24 cellular contexts compared by ENCODE assay signal in the genomic region with DNA sequence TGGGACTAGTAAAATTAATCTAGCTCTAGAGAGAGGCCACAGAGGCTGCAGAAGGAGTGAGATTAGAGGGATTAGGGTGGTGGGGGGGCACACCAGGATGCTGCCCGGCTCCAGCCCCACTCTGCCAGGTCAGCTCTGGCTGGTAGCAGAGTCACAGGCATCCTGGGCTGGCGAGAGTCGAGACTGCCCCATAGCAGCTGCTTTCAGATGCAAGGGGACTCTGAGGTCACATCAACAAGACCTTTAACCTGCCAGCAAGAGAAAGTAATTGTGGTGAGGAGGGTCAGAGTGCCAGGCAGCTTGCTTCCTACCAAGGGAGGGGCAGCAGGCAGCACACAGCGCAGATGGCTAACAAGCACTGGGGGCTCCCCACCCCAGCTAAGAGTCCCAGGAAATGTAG. TPM values are rescaled to one million over a fixed set of nuclear protein-coding genes. Genes with fewer than 3 reads are reported as not detected.
DNase-seq lines count a peak whose midpoint lies in the region; ATAC-seq and TF ChIP-seq lines count a peak whose summit lies in the region.
"Had no signal": no experiment of that assay in that cellular context is flagged by ENCODE, and none has a peak within 500 bp of the region (broad histone marks: within the 10 kb centered on the region; RNA-seq: fewer than 3 reads in every experiment).

No MANE protein-coding gene starts in this region.

- POLR2A ChIA-PET in HCT116 (lab: Charles Lee), result no interaction called here
- POLR2A ChIA-PET in activated CD4-positive, alpha-beta T cell treated with anti-CD3 and anti-CD28 coated beads for 36 hours (lab: Charles Lee), result no interaction called here

- intact Hi-C loops in HCT116 (cut with micrococcal nuclease), result no loop called here
- intact Hi-C loops in activated CD4-positive, alpha-beta T cell treated with anti-CD3 and anti-CD28 coated beads for 36 hours (cut with DNase I, micrococcal nuclease), result no loop called here
- intact Hi-C loops in upper lobe of right lung (cut with DNase I), result no loop called here

- H3K36me3 ChIP-seq in HCT116 (ENCODE audit: control insufficient read depth in 1 of 2, insufficient read depth in 2 of 2, low read length in 2 of 2), result no peaks in the 10 kb centered on the region
- H3K36me3 ChIP-seq in upper lobe of right lung, result no peaks in the 10 kb centered on the region
- H3K36me3 ChIP-seq: prostate gland, thoracic aorta had no signal

- ATAC-seq in HCT116 (no peak), HG02884 (IDR thresholded peaks at IDR 0.05; ENCODE audit: unreplicated experiment) (no peak), upper lobe of right lung (no peak)
- ATAC-seq in activated CD4-positive, alpha-beta T cell treated with anti-CD3 and anti-CD28 coated beads for 36 hours, result no peak

- no peak for TF ChIP-seq POLR2A in HCT116 (IDR thresholded peaks at IDR 0.05; ENCODE audit: borderline replicate concordance, extremely low read depth, insufficient read depth, insufficient read length)

- H3K9ac ChIP-seq in HCT116 (ENCODE audit: low read length), result no peak overlapping the region
- H3K9ac ChIP-seq: KMS-11 had no signal

- H2AFZ ChIP-seq in HCT116 (ENCODE audit: low read depth, low read length, poor library complexity, severe bottlenecking), result no peak overlapping the region

- peaks cover 6% of the 10 kb centered on the region for H3K27me3 Mint-ChIP-seq in glutamatergic neuron (ENCODE audit: unreplicated experiment)
- no peaks in the 10 kb centered on the region for H3K27me3 Mint-ChIP-seq in osteocyte (ENCODE audit: unreplicated experiment)
- H3K27me3 Mint-ChIP-seq in activated CD4-positive, alpha-beta T cell treated with anti-CD3 and anti-CD28 coated beads for 36 hours, result peaks cover 53% of the 10 kb centered on the region

- H3K4me1 ChIP-seq in HCT116 (ENCODE audit: control insufficient read depth in 1 of 2, insufficient read depth in 2 of 2, low read length in 2 of 2) (peaks cover 28 to 75% of the 10 kb centered on the region in 2 experiments), upper lobe of right lung (peaks cover 6% of the 10 kb centered on the region)

- H3K36me3 Mint-ChIP-seq in glutamatergic neuron (ENCODE audit: unreplicated experiment), result no peaks in the 10 kb centered on the region
- no peaks in the 10 kb centered on the region for H3K36me3 Mint-ChIP-seq in osteocyte (ENCODE audit: unreplicated experiment)
- H3K36me3 Mint-ChIP-seq in activated CD4-positive, alpha-beta T cell treated with anti-CD3 and anti-CD28 coated beads for 36 hours (ENCODE audit: low read depth), result no peaks in the 10 kb centered on the region
- H3K36me3 Mint-ChIP-seq: activated naive CD8-positive, alpha-beta T cell treated with anti-CD3 and anti-CD28 coated beads, Interleukin-2, amount 10 ng/mL, durations not matched to agents 7 days and 5 days; CD4-positive, alpha-beta memory T cell had no signal

- CTCF ChIA-PET in HCT116 (lab: Charles Lee), result no interaction called here
- CTCF ChIA-PET in activated CD4-positive, alpha-beta T cell treated with anti-CD3 and anti-CD28 coated beads for 36 hours (lab: Charles Lee), result no interaction called here

- peak overlapping the region; percentile 59 for H3K4me2 ChIP-seq in HCT116 (ENCODE audit: low read length)
- H3K4me2 ChIP-seq: KMS-11 had no signal

- H3K4me3 ChIP-seq in HCT116 (replicated peaks in 1 of 2; ENCODE audit: low read depth in 1 of 2, low read length in 2 of 2) (no peak overlapping the region), upper lobe of right lung (no peak overlapping the region)
- H3K4me3 ChIP-seq: prostate gland, SK-N-MC, skin epidermis, thoracic aorta had no signal

- H3K79me2 ChIP-seq in HCT116 (ENCODE audit: insufficient read depth, low read length), result peaks cover 47% of the 10 kb centered on the region

- H3K4me3 Mint-ChIP-seq in glutamatergic neuron (ENCODE audit: unreplicated experiment) (peak overlapping the region; percentile 61), osteocyte (ENCODE audit: unreplicated experiment) (no peak overlapping the region)
- no peak overlapping the region for H3K4me3 Mint-ChIP-seq in activated CD4-positive, alpha-beta T cell treated with anti-CD3 and anti-CD28 coated beads for 36 hours
- H3K4me3 Mint-ChIP-seq: activated naive CD8-positive, alpha-beta T cell treated with anti-CD3 and anti-CD28 coated beads, Interleukin-2, amount 10 ng/mL, durations not matched to agents 7 days and 5 days; CD4-positive, alpha-beta memory T cell had no signal

- no TSS peak for BruUV-seq in HCT116 (replicated peaks; lab: Mats Ljungman, UMichigan)

- no peaks in the 10 kb centered on the region for H3K9me2 ChIP-seq in HCT116 (ENCODE audit: insufficient read depth)

- no peak overlapping the region for H3K27ac ChIP-seq in HCT116 (ENCODE audit: low read depth, low read length)
- H3K27ac ChIP-seq in upper lobe of right lung, result no peak overlapping the region
- H3K27ac ChIP-seq in caudate nucleus (ENCODE audit: low read depth, low read length), result no peak overlapping the region
- H3K27ac ChIP-seq: KMS-11, prostate gland, SK-N-MC, skin epidermis, thoracic aorta had no signal

- H3K9me3 Mint-ChIP-seq in glutamatergic neuron (ENCODE audit: unreplicated experiment) (peaks cover 12% of the 10 kb centered on the region), osteocyte (ENCODE audit: unreplicated experiment) (no peaks in the 10 kb centered on the region)
- H3K9me3 Mint-ChIP-seq in activated CD4-positive, alpha-beta T cell treated with anti-CD3 and anti-CD28 coated beads for 36 hours (ENCODE audit: low read depth), result no peaks in the 10 kb centered on the region
- H3K9me3 Mint-ChIP-seq: activated naive CD8-positive, alpha-beta T cell treated with anti-CD3 and anti-CD28 coated beads, Interleukin-2, amount 10 ng/mL, durations not matched to agents 7 days and 5 days; CD4-positive, alpha-beta memory T cell had no signal

- no peaks in the 10 kb centered on the region for H3K27me3 ChIP-seq in HCT116 (ENCODE audit: insufficient read depth, low read length)
- H3K27me3 ChIP-seq in upper lobe of right lung, result peaks cover 2% of the 10 kb centered on the region

- TF ChIP-seq CTCF in HCT116 (IDR thresholded peaks at IDR 0.05 in 2 of 3, conservative IDR thresholded peaks at IDR 0.05 in 1 of 3; ENCODE audit: borderline replicate concordance in 1 of 3, insufficient read depth in 1 of 3, low read depth in 2 of 3, low read length in 2 of 3) (no peak), glutamatergic neuron (IDR thresholded peaks at IDR 0.05; ENCODE audit: partially characterized antibody, unreplicated experiment) (no peak), osteocyte (IDR thresholded peaks at IDR 0.05) (no peak), upper lobe of right lung (IDR thresholded peaks at IDR 0.05) (no peak)

- H3K9me3 ChIP-seq in HCT116 (ENCODE audit: control insufficient read depth in 1 of 2, insufficient read depth in 1 of 2, low read depth in 1 of 2, low read length in 2 of 2) (no peaks in the 10 kb centered on the region), upper lobe of right lung (no peaks in the 10 kb centered on the region)
- H3K9me3 ChIP-seq: prostate gland, thoracic aorta had no signal

- H3K27ac Mint-ChIP-seq in glutamatergic neuron (ENCODE audit: unreplicated experiment) (peak overlapping the region; percentile 65), osteocyte (ENCODE audit: unreplicated experiment) (peak overlapping the region; percentile 76)
- H3K27ac Mint-ChIP-seq in activated CD4-positive, alpha-beta T cell treated with anti-CD3 and anti-CD28 coated beads for 36 hours, result no peak overlapping the region
- H3K27ac Mint-ChIP-seq: activated naive CD8-positive, alpha-beta T cell treated with anti-CD3 and anti-CD28 coated beads, Interleukin-2, amount 10 ng/mL, durations not matched to agents 7 days and 5 days; CD4-positive, alpha-beta memory T cell had no signal

- RAD21 ChIA-PET in HCT116 (lab: Charles Lee; ENCODE audit: low non-redundant PET in 1 of 2, low total read pairs in 2 of 2, uncharacterized antibody in 2 of 2, unreplicated experiment in 2 of 2), result no interaction called here

- DNase-seq in HCT116 (ENCODE audit: low read depth, low spot score), result no peak
- DNase-seq in NCI-H82 treated with DMSO at 0.1 percent for 48 hours (lab: John Stamatoyannopoulos, UW; ENCODE audit: unreplicated experiment), result peak; percentile 20
- no peak for DNase-seq in glutamatergic neuron
- DNase-seq in osteocyte (ENCODE audit: extremely low spot score, unreplicated experiment), result no peak
- no peak for DNase-seq in activated CD4-positive, alpha-beta T cell treated with anti-CD3 and anti-CD28 coated beads for 36 hours
- DNase-seq in upper lobe of right lung, result no peak
- DNase-seq in caudate nucleus (lab: John Stamatoyannopoulos, UW), result no peak
- DNase-seq: activated CD4-positive, alpha-beta T cell treated with anti-CD3 and anti-CD28 coated beads, Interleukin-2, amount 50 U/mL, for 4 hours; activated CD8-positive, alpha-beta memory T cell treated with anti-CD3 and anti-CD28 coated beads, Interleukin-2, amount 50 U/mL, for 48 hours; activated effector memory CD4-positive, alpha-beta T cell treated with Interleukin-2 at 50 U/mL for 16 hours; activated naive CD8-positive, alpha-beta T cell treated with anti-CD3 and anti-CD28 coated beads, Interleukin-2, amount 10 ng/mL, durations not matched to agents 7 days and 5 days; CD4-positive, alpha-beta memory T cell; DMS79; effector memory CD4-positive, alpha-beta T cell; foreskin melanocyte; kidney glomerular epithelial cell; NCI-H1694; stimulated activated naive CD4-positive, alpha-beta T cell had no signal

- H3K4me1 Mint-ChIP-seq in glutamatergic neuron (ENCODE audit: low read depth, unreplicated experiment) (peaks cover 68% of the 10 kb centered on the region), osteocyte (ENCODE audit: unreplicated experiment) (peaks cover 83% of the 10 kb centered on the region)
- peaks cover 6% of the 10 kb centered on the region for H3K4me1 Mint-ChIP-seq in activated CD4-positive, alpha-beta T cell treated with anti-CD3 and anti-CD28 coated beads for 36 hours

- H4K20me1 ChIP-seq in HCT116 (ENCODE audit: insufficient read depth), result no peaks in the 10 kb centered on the region

- TF ChIP-seq RAD21 in HCT116 (IDR thresholded peaks at IDR 0.05; ENCODE audit: low read depth), result no peak

TF ChIP-seq in HCT116, 20 proteins besides CTCF, POLR2A, EP300 and RAD21 (continues in another document):
- TF ChIP-seq SRF (IDR thresholded peaks at IDR 0.05; ENCODE audit: low read depth), result no peak
- TF ChIP-seq, protein P1, sequence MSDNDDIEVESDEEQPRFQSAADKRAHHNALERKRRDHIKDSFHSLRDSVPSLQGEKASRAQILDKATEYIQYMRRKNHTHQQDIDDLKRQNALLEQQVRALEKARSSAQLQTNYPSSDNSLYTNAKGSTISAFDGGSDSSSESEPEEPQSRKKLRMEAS (IDR thresholded peaks at IDR 0.05), result no peak
- TF ChIP-seq CBX3 (IDR thresholded peaks at IDR 0.05; ENCODE audit: low read depth), result no peak
- TF ChIP-seq CEBPB (IDR thresholded peaks at IDR 0.05; ENCODE audit: low read depth), result no peak
- TF ChIP-seq EZH2phosphoT487 (IDR thresholded peaks at IDR 0.05; ENCODE audit: borderline replicate concordance), result no peak
- no peak for TF ChIP-seq POLR2AphosphoS5 (IDR thresholded peaks at IDR 0.05; ENCODE audit: low read depth, low read length)

RNA-seq across cellular contexts. Expression of a gene that starts 7.5 kb away (rescaled TPM):
- total RNA-seq in HCT116 (2021; ENCODE audit: unreplicated experiment), result 8.1 TPM
- polyA plus RNA-seq in HCT116 (2012), result 4.2 and 4.7 TPM in 2 replicates
- 10.0 TPM for total RNA-seq in glutamatergic neuron (ENCODE audit: unreplicated experiment)
- 17.3 and 19.3 TPM in 2 replicates for total RNA-seq in osteocyte
- under 1 TPM; 0.23 to 0.33 TPM for total RNA-seq in activated CD4-positive, alpha-beta T cell treated with anti-CD3 and anti-CD28 coated beads for 36 hours
- 10.1 TPM for total RNA-seq in upper lobe of right lung
- total RNA-seq: activated naive CD8-positive, alpha-beta T cell treated with anti-CD3 and anti-CD28 coated beads, Interleukin-2, amount 10 ng/mL, durations not matched to agents 7 days and 5 days; CD4-positive, alpha-beta memory T cell had no signal
- polyA plus RNA-seq: CD4-positive, alpha-beta memory T cell had no signal
